16 cellular contexts compared by ENCODE assay signal in the genomic region with DNA sequence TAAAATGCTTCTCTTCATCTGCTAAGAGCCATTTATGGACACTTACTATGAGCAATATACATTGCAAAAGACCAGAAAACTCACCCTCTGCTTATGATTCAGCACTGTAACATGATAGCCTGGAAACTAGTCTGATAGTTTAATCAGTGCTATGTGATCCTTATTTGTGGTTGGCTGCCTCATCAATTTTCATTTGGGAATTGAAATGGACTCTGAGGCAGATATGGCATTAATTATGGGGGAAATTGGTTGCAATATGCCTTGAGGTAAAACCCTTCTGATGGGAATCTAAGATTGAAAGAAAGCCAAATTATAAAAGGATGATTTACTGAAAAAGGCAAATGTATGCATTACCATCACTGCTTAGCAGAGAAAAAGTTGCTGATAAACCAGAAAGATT. TPM values are rescaled to one million over a fixed set of nuclear protein-coding genes. Genes with fewer than 3 reads are reported as not detected.
A peak's percentile ranks its signal among the peaks of the same experiment; 100 is the strongest.
DNase-seq lines count a peak whose midpoint lies in the region; ATAC-seq and TF ChIP-seq lines count a peak whose summit lies in the region.
"Had no signal": no experiment of that assay in that cellular context is flagged by ENCODE, and none has a peak within 500 bp of the region (broad histone marks: within the 10 kb centered on the region; RNA-seq: fewer than 3 reads in every experiment).

No MANE protein-coding gene starts in this region.

- DNase-seq in DMS79 (lab: John Stamatoyannopoulos, UW) (peak; percentile 60), NCI-H146 (lab: John Stamatoyannopoulos, UW) (peak; percentile 39), astrocyte of the hippocampus (ENCODE audit: low read depth, low spot score) (peak; percentile 34), omental fat pad (ENCODE audit: low spot score) (no peak), islet precursor cell (no peak), aorta (no peak)
- no peak for DNase-seq in stimulated activated CD8-positive, alpha-beta memory T cell treated with anti-CD3 and anti-CD28 coated beads, Interleukin-4, amount 100 ng/mL, for 48 hours
- DNase-seq: DND-41; NCI-H187; stimulated activated CD4-positive, alpha-beta T cell treated with anti-CD3 and anti-CD28 coated beads, Interleukin-15, amount 100 ng/mL, for 24 hours had no signal

- H3K27ac ChIP-seq in aorta (ENCODE audit: low read depth in 1 of 2, low read length in 2 of 2): no peak overlapping the region
- H3K27ac ChIP-seq: VCaP had no signal

- H3K4me3 ChIP-seq in aorta (ENCODE audit: low read length in 2 of 2): no peak overlapping the region

- no peaks in the 10 kb centered on the region for H3K36me3 ChIP-seq in aorta (ENCODE audit: control insufficient read depth in 1 of 2, insufficient read depth in 2 of 2, low read length in 1 of 2)

- intact Hi-C loops in aorta (cut with DNase I): no loop called here

- H3K9me3 ChIP-seq in aorta (ENCODE audit: control insufficient read depth, low read length): no peaks in the 10 kb centered on the region

- H3K4me1 ChIP-seq in aorta (ENCODE audit: control insufficient read depth in 1 of 2, insufficient read depth in 2 of 2, low read length in 2 of 2): no peaks in the 10 kb centered on the region

- no peaks in the 10 kb centered on the region for H3K27me3 ChIP-seq in aorta (ENCODE audit: control insufficient read depth in 1 of 2, insufficient read depth in 2 of 2, low read length in 1 of 2)

- ATAC-seq in omental fat pad (ENCODE audit: low FRiP score) (peak; percentile 87), aorta (ENCODE audit: low FRiP score) (no peak), GM19023 (IDR thresholded peaks at IDR 0.05; ENCODE audit: unreplicated experiment) (no peak)
- ATAC-seq: left lobe of liver, Panc1 had no signal

- no peak for TF ChIP-seq CTCF in omental fat pad (IDR thresholded peaks at IDR 0.05)

RNA-seq across cellular contexts. Expression of a gene that starts 33.5 kb away (rescaled TPM):
- total RNA-seq in omental fat pad: 1 to 10 TPM in 1 of 4 donors, under 1 TPM in 1, not detected in 2; 0.12 to 1.0 TPM
- not detected for total RNA-seq in aorta
- not detected for polyA plus RNA-seq in aorta
- total RNA-seq: HT-29, left lobe of liver, neural crest cell had no signal

Comparison
In these comparisons a context has a peak if more than half of its experiments do, and no peak if none do; other contexts are left out.
1. DNase-seq: peak in DMS79 (single experiment), NCI-H146 (single experiment) and astrocyte of the hippocampus (single experiment); none in omental fat pad (single experiment), islet precursor cell (single experiment), aorta (0 of 2) and stimulated activated CD8-positive, alpha-beta memory T cell treated with anti-CD3 and anti-CD28 coated beads, Interleukin-4, amount 100 ng/mL, for 48 hours (single experiment).